In the genomic region with DNA sequence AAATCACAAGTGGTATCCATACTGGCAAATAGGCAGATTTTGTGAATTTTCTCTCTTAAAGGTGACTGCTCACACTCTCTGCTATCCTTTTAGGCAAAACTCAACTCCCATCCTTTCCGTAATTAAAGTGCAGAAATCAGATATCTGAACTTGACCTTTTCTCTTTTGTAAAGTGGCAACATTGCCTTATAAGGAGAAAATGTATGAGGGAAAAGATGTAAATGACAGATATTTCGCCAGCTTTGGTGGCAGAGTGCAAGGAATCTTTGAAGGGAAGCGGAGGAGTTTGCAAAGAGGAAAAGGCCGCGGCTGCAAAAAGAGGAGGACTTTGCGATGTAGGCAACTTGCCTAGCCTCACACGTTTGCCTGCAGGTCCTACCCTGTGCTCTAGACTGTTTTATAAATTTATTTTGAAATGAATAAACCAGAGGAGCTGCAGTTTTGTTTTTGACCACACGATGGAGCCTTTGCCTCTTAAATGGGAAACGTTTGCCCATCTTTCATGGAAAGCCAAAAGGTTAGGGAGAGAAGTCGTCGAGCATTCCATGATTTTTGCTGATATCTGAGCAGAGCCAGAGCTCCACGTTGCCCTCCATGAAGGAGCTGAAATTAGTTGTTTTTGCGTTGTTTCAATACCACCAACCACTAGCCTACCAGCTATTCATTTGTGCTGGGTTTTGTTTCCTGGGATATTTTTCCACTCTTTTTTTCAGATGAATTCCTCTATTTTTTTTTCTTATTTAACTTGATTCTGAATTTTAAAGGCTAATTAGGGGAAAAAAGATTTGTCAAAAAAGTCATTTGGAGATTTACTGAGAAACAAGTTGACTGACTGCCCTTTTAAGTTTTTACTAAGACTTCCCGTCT, we compare ENCODE assay signal across 8 cellular contexts.
DNase-seq lines count a peak whose midpoint lies in the region; ATAC-seq and TF ChIP-seq lines count a peak whose summit lies in the region.

No MANE protein-coding gene starts in this region.

- no peak overlapping the region for H3K4me3 Mint-ChIP-seq in immature natural killer cell

- DNase-seq in AG09319 (ENCODE audit: extremely low read depth, low read depth) (no peak), NCI-H2081 (lab: John Stamatoyannopoulos, UW) (peak; percentile 77 to 78), head of caudate nucleus (peak in 39 of 42 donors; percentile 7 to 88 (median 65)), immature natural killer cell (no peak)
- peak; percentile 51 for DNase-seq in stimulated activated CD8-positive, alpha-beta memory T cell treated with anti-CD3 and anti-CD28 coated beads, Interleukin-4, amount 100 ng/mL, for 48 hours

- peaks cover 0 to 4% (median under 1%) of the 10 kb centered on the region in 6 donors for H3K9me3 Mint-ChIP-seq in immature natural killer cell

- no peak overlapping the region for H3K27ac ChIP-seq in VCaP

- intact Hi-C loops in head of caudate nucleus (cut with DNase I) = no loop called here

- no peak for ATAC-seq in HG02885 (IDR thresholded peaks at IDR 0.05; ENCODE audit: poor library complexity, unreplicated experiment)

- TF ChIP-seq CTCF in AG09319 (IDR thresholded peaks at IDR 0.05; ENCODE audit: low read depth, low read length) = peak; percentile 55
- peak; percentile 81 for TF ChIP-seq CTCF in GM12872 (IDR thresholded peaks at IDR 0.05; ENCODE audit: insufficient read depth, low read depth, low read length)
- peak; percentile 86 for TF ChIP-seq CTCF in VCaP (conservative IDR thresholded peaks at IDR 0.05)

- H3K36me3 Mint-ChIP-seq in immature natural killer cell = no peaks in the 10 kb centered on the region

- H3K27ac Mint-ChIP-seq in immature natural killer cell = no peak overlapping the region

- H3K4me1 Mint-ChIP-seq in immature natural killer cell = no peaks in the 10 kb centered on the region

- H3K27me3 Mint-ChIP-seq in immature natural killer cell (ENCODE audit: low read depth in 3 of 3) = peaks cover 2 to 22% (median 10%) of the 10 kb centered on the region in 3 donors

Comparison
In these comparisons a context has a peak if more than half of its experiments do, and no peak if none do; other contexts are left out.
1. DNase-seq: peak in NCI-H2081 (2 of 2), head of caudate nucleus (39 of 42) and stimulated activated CD8-positive, alpha-beta memory T cell treated with anti-CD3 and anti-CD28 coated beads, Interleukin-4, amount 100 ng/mL, for 48 hours (single experiment); none in AG09319 (single experiment) and immature natural killer cell (0 of 3).
2. Peak in every context shown above with its lines, with median percentiles within 50 percentile points of each other: CTCF ChIP-seq.